ENCODE assay signal across 8 cellular contexts in genomic region chr16:80540516-80541305, GRCh38. TPM values are rescaled to one million over a fixed set of nuclear protein-coding genes. Genes with fewer than 3 reads are reported as not detected.
DNase-seq lines count a peak whose midpoint lies in the region; ATAC-seq and TF ChIP-seq lines count a peak whose summit lies in the region.

Gene DYNLRB2 (plus strand): TSS chr16:80540993. CDS start chr16:80541077, 84 bp downstream.

- H3K27ac Mint-ChIP-seq in CD8-positive, alpha-beta memory T cell: peak within 1 kb of the TSS; percentile 94 to 98 (median 97)
- H3K27ac Mint-ChIP-seq in naive thymus-derived CD4-positive, alpha-beta T cell: peak within 1 kb of the TSS; percentile 96 to 99 (median 97)
- peak within 1 kb of the TSS; percentile 99 for H3K27ac Mint-ChIP-seq in stimulated activated effector memory CD8-positive, alpha-beta T cell treated with anti-CD3 and anti-CD28 coated beads, Interleukin-12 subunit alpha, Interleukin-12 subunit beta, amount 100 ng/mL, for 72 hours

- CTCF ChIA-PET in CD8-positive, alpha-beta memory T cell (lab: Charles Lee): interaction anchor here (0.6 to 1.2 kb wide), 2 partner anchors 39 to 69 kb away, joined by 3 read pairs; no protein-coding TSS in a partner anchor
- CTCF ChIA-PET in naive thymus-derived CD4-positive, alpha-beta T cell (lab: Charles Lee): no interaction called here

- peaks cover 4 to 9% of the 10 kb centered on the region in 2 donors for H3K27me3 Mint-ChIP-seq in CD8-positive, alpha-beta memory T cell
- peaks cover 0 to 9% (median 3%) of the 10 kb centered on the region in 5 donors for H3K27me3 Mint-ChIP-seq in naive thymus-derived CD4-positive, alpha-beta T cell

- ATAC-seq in GM19467 (IDR thresholded peaks at IDR 0.05; ENCODE audit: unreplicated experiment): peak; percentile 95
- peak; percentile 94 for ATAC-seq in naive thymus-derived CD4-positive, alpha-beta T cell
- peak; percentile 94 for ATAC-seq in stimulated activated effector memory CD8-positive, alpha-beta T cell treated with anti-CD3 and anti-CD28 coated beads, Interleukin-12 subunit alpha, Interleukin-12 subunit beta, amount 100 ng/mL, for 72 hours

- peak within 1 kb of the TSS; percentile 94 to 98 (median 96) for H3K4me3 Mint-ChIP-seq in CD8-positive, alpha-beta memory T cell
- H3K4me3 Mint-ChIP-seq in naive thymus-derived CD4-positive, alpha-beta T cell: peak within 1 kb of the TSS; percentile 93 to 98 (median 96)
- H3K4me3 Mint-ChIP-seq in stimulated activated effector memory CD8-positive, alpha-beta T cell treated with anti-CD3 and anti-CD28 coated beads, Interleukin-12 subunit alpha, Interleukin-12 subunit beta, amount 100 ng/mL, for 72 hours: peak within 1 kb of the TSS; percentile 96

- H3K27ac ChIP-seq in CD8-positive, alpha-beta memory T cell (ENCODE audit: low read depth, low read length): peak within 1 kb of the TSS; percentile 84
- H3K27ac ChIP-seq in naive thymus-derived CD4-positive, alpha-beta T cell (ENCODE audit: low read depth, low read length): peak within 1 kb of the TSS; percentile 77

- no peaks in the 10 kb centered on the region for H3K36me3 ChIP-seq in CD8-positive, alpha-beta memory T cell (ENCODE audit: insufficient read depth, low read length)
- H3K36me3 ChIP-seq in naive thymus-derived CD4-positive, alpha-beta T cell (ENCODE audit: control insufficient read depth in 2 of 3, insufficient read depth in 3 of 3, low read length in 3 of 3): no peaks in the 10 kb centered on the region

- H3K4me1 Mint-ChIP-seq in CD8-positive, alpha-beta memory T cell: peaks cover 16 to 24% (median 17%) of the 10 kb centered on the region in 3 donors
- H3K4me1 Mint-ChIP-seq in naive thymus-derived CD4-positive, alpha-beta T cell: peaks cover 16 to 32% (median 19%) of the 10 kb centered on the region in 7 donors
- peaks cover 33% of the 10 kb centered on the region for H3K4me1 Mint-ChIP-seq in stimulated activated effector memory CD8-positive, alpha-beta T cell treated with anti-CD3 and anti-CD28 coated beads, Interleukin-12 subunit alpha, Interleukin-12 subunit beta, amount 100 ng/mL, for 72 hours

- intact Hi-C loops in naive thymus-derived CD4-positive, alpha-beta T cell (cut with micrococcal nuclease): loop anchor here (1.0 to 5.0 kb wide), 15 partner anchors 24 to 1630 kb away; partner anchors contain the start of genes C16orf46 (in 2 of the 2), CENPN (in 2 of the 2), CMC2 (in 2 of the 2) and CDYL2 (in 1 of the 2)

- no peaks in the 10 kb centered on the region for H3K27me3 ChIP-seq in CD8-positive, alpha-beta memory T cell (ENCODE audit: insufficient read depth, low read length, poor library complexity, severe bottlenecking)
- no peaks in the 10 kb centered on the region for H3K27me3 ChIP-seq in naive thymus-derived CD4-positive, alpha-beta T cell (ENCODE audit: control insufficient read depth in 2 of 2, insufficient read depth in 2 of 2, low read length in 2 of 2)

- peak within 1 kb of the TSS; percentile 90 for H3K4me3 ChIP-seq in CD8-positive, alpha-beta memory T cell (ENCODE audit: low read length)
- H3K4me3 ChIP-seq in naive thymus-derived CD4-positive, alpha-beta T cell (ENCODE audit: low read length): peak within 1 kb of the TSS; percentile 94

- POLR2A ChIA-PET in CD8-positive, alpha-beta memory T cell (lab: Charles Lee): no interaction called here
- POLR2A ChIA-PET in naive thymus-derived CD4-positive, alpha-beta T cell (lab: Charles Lee): interaction anchor here (0.9 kb wide), 1 partner anchor 24 kb away, joined by 4 read pairs; no protein-coding TSS in a partner anchor

- no peaks in the 10 kb centered on the region for H3K9me3 ChIP-seq in CD8-positive, alpha-beta memory T cell (ENCODE audit: low read length)
- no peaks in the 10 kb centered on the region for H3K9me3 ChIP-seq in naive thymus-derived CD4-positive, alpha-beta T cell (ENCODE audit: control insufficient read depth in 2 of 3, low read length in 3 of 3)

- H3K4me1 ChIP-seq in CD8-positive, alpha-beta memory T cell (ENCODE audit: insufficient read depth, low read length): peaks cover 12% of the 10 kb centered on the region
- peaks cover 6 to 13% of the 10 kb centered on the region in 2 donors for H3K4me1 ChIP-seq in naive thymus-derived CD4-positive, alpha-beta T cell (ENCODE audit: control insufficient read depth in 2 of 2, insufficient read depth in 2 of 2, low read length in 2 of 2)

- peak; percentile 84 to 96 (median 93) for DNase-seq in CD8-positive, alpha-beta memory T cell
- DNase-seq in HT-29 (ENCODE audit: low spot score): peak; percentile 61
- peak; percentile 85 for DNase-seq in activated T-helper 9 cell treated with anti-CD3 and anti-CD28 coated beads, Interleukin-2, amount 50 U/mL, for 16 hours (ENCODE audit: low read depth)
- peak; percentile 91 for DNase-seq in fibroblast of peridontal ligament (ENCODE audit: extremely low read depth)
- peak; percentile 82 to 94 (median 93) for DNase-seq in naive thymus-derived CD4-positive, alpha-beta T cell
- peak; percentile 78 to 95 for DNase-seq in stimulated activated effector memory CD8-positive, alpha-beta T cell treated with anti-CD3 and anti-CD28 coated beads, Interleukin-12 subunit alpha, Interleukin-12 subunit beta, amount 100 ng/mL, for 72 hours (ENCODE audit: low spot score in 2 of 2)

- H3K36me3 Mint-ChIP-seq in CD8-positive, alpha-beta memory T cell: peaks cover 0 to 6% (median 0%) of the 10 kb centered on the region in 3 donors
- peaks cover 0 to 8% (median 0%) of the 10 kb centered on the region in 5 donors for H3K36me3 Mint-ChIP-seq in naive thymus-derived CD4-positive, alpha-beta T cell
- peaks cover 14% of the 10 kb centered on the region for H3K36me3 Mint-ChIP-seq in stimulated activated effector memory CD8-positive, alpha-beta T cell treated with anti-CD3 and anti-CD28 coated beads, Interleukin-12 subunit alpha, Interleukin-12 subunit beta, amount 100 ng/mL, for 72 hours

- H3K9me3 Mint-ChIP-seq in CD8-positive, alpha-beta memory T cell: peaks cover 0 to 2% (median 0%) of the 10 kb centered on the region in 5 donors
- H3K9me3 Mint-ChIP-seq in naive thymus-derived CD4-positive, alpha-beta T cell: peaks cover 0 to 8% (median 0%) of the 10 kb centered on the region in 11 donors
- H3K9me3 Mint-ChIP-seq in stimulated activated effector memory CD8-positive, alpha-beta T cell treated with anti-CD3 and anti-CD28 coated beads, Interleukin-12 subunit alpha, Interleukin-12 subunit beta, amount 100 ng/mL, for 72 hours: peaks cover 2% of the 10 kb centered on the region

TF ChIP-seq in PFSK-1, 5 proteins besides CTCF, POLR2A, EP300 and RAD21:
- peak; percentile 99 for TF ChIP-seq SIN3A (IDR thresholded peaks at IDR 0.05; ENCODE audit: borderline replicate concordance, insufficient read depth, low read length)
- no peak for TF ChIP-seq TAF1 (IDR thresholded peaks at IDR 0.05; ENCODE audit: borderline replicate concordance, insufficient read depth, low read length)
- peak; percentile 45; the same call in 1 of the 2 replicates for TF ChIP-seq POLR2AphosphoS5 (IDR thresholded peaks at IDR 0.05; ENCODE audit: low read depth, low read length)
- no peak for TF ChIP-seq REST (IDR thresholded peaks at IDR 0.05; ENCODE audit: insufficient read depth in 1 of 2, low read depth in 2 of 2, low read length in 2 of 2)
- peak; percentile 67 for TF ChIP-seq FOXP2 (optimal IDR thresholded peaks at IDR 0.05; ENCODE audit: borderline replicate concordance, extremely low read depth, extremely low read length, insufficient read depth)

RNA-seq across cellular contexts. Expression of gene DYNLRB2, which starts in this region (rescaled TPM):
- total RNA-seq in CD8-positive, alpha-beta memory T cell: under 1 TPM in 1 of 2 experiments, not detected in 1; 0.58 TPM
- polyA plus RNA-seq in CD8-positive, alpha-beta memory T cell: 0.83 TPM
- not detected in 2 replicates for total RNA-seq in HT-29 (2014; rRNA removed; shearing (Covaris generic))
- not detected for polyA plus RNA-seq in PFSK-1 (2012; ENCODE audit: insufficient read length, low read depth)
- 1 to 10 TPM in 1 of 5 experiments, under 1 TPM in 1, not detected in 3; 0.92 to 1.2 TPM for total RNA-seq in naive thymus-derived CD4-positive, alpha-beta T cell
- not detected for polyA plus RNA-seq in naive thymus-derived CD4-positive, alpha-beta T cell

Comparison
In these comparisons a context has a peak if more than half of its experiments do, and no peak if none do; other contexts are left out.
1. Peak in every context shown above with its lines: DNase-seq, ATAC-seq, H3K4me3 ChIP-seq and H3K27ac ChIP-seq.
2. Peak in DNase-seq, H3K4me3 ChIP-seq and H3K27ac ChIP-seq in CD8-positive, alpha-beta memory T cell; RNA of the gene not detected or under 1 TPM.
3. Peak in DNase-seq in HT-29; RNA of the gene not detected or under 1 TPM.